Comparison of ENCODE assay signal across 1 cellular context in the genomic region with DNA sequence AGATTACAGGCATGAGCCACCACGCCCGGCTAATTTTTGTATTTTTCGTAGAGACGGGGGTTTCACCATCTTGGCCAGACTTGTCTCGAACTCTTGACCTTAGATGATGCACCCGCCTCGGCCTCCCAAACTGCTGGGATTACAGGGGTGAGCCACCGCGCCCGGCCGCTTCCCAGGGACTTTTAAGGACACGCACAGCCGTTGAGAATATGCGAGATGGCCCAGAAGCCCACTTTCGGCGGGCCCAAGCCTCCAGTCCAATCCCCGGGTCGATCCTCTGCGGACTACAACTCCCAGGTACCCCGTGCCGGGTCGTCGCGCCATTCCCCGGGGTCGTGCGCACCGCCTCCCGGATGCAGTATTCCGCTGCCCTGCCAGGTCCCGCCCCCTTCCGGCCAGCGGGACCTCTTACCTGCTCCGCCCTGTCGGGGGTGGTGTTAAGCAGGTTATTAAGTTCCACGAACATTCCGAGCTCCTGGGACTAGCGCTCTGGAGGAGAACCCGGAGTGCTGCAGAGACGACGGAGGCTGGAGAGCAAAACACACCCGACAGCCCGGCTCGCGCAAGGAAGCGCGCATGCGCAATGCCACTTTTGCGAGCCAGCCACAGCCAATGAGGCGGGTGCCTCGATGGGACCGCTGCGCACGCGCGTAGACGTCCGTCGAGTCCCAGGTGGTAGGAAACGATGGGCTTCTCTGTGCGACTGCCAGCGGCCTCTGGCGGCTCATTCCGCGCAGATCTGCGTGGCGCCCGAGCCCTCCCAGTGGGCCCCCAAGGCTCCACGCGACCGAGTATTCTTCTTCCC.
TF ChIP-seq lines count a peak whose summit lies in the region.

A gene with protein sequence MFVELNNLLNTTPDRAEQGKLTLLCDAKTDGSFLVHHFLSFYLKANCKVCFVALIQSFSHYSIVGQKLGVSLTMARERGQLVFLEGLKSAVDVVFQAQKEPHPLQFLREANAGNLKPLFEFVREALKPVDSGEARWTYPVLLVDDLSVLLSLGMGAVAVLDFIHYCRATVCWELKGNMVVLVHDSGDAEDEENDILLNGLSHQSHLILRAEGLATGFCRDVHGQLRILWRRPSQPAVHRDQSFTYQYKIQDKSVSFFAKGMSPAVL (minus strand): TSS at position 588 of the 805 bp plus-strand sequence. CDS start 122 bp downstream, at position 466.

TF ChIP-seq in K562, 482 proteins besides CTCF, POLR2A, EP300 and RAD21 (continued from another document and continues in another):
- TF ChIP-seq, protein P1, sequence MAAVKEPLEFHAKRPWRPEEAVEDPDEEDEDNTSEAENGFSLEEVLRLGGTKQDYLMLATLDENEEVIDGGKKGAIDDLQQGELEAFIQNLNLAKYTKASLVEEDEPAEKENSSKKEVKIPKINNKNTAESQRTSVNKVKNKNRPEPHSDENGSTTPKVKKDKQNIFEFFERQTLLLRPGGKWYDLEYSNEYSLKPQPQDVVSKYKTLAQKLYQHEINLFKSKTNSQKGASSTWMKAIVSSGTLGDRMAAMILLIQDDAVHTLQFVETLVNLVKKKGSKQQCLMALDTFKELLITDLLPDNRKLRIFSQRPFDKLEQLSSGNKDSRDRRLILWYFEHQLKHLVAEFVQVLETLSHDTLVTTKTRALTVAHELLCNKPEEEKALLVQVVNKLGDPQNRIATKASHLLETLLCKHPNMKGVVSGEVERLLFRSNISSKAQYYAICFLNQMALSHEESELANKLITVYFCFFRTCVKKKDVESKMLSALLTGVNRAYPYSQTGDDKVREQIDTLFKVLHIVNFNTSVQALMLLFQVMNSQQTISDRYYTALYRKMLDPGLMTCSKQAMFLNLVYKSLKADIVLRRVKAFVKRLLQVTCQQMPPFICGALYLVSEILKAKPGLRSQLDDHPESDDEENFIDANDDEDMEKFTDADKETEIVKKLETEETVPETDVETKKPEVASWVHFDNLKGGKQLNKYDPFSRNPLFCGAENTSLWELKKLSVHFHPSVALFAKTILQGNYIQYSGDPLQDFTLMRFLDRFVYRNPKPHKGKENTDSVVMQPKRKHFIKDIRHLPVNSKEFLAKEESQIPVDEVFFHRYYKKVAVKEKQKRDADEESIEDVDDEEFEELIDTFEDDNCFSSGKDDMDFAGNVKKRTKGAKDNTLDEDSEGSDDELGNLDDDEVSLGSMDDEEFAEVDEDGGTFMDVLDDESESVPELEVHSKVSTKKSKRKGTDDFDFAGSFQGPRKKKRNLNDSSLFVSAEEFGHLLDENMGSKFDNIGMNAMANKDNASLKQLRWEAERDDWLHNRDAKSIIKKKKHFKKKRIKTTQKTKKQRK (IDR thresholded peaks at IDR 0.05; ENCODE audit: borderline replicate concordance, low read depth, low read length), result peak; percentile 40; the same call in 1 of the 2 replicates
- TF ChIP-seq ZNF507 (tag; conservative IDR thresholded peaks at IDR 0.05) (no peak), CCAR2 (IDR thresholded peaks at IDR 0.05; ENCODE audit: low read depth, low read length) (no peak), ZNF695 (CRISPR knock-in tag; IDR thresholded peaks at IDR 0.05) (no peak), MTA2 (IDR thresholded peaks at IDR 0.05; ENCODE audit: low read depth) (peak; percentile 5; the same call in 1 of the 2 replicates), ZSCAN32 (CRISPR knock-in tag; IDR thresholded peaks at IDR 0.05) (no peak), ZNF253 (CRISPR knock-in tag; conservative IDR thresholded peaks at IDR 0.05) (no peak), SUPT5H (IDR thresholded peaks at IDR 0.05) (peak; percentile 93), ZBTB17 (CRISPR knock-in tag; IDR thresholded peaks at IDR 0.05) (peak; percentile 29; the same call in 1 of the 2 replicates), ZNF12 (CRISPR knock-in tag; IDR thresholded peaks at IDR 0.05) (no peak)
- TF ChIP-seq, protein P2, sequence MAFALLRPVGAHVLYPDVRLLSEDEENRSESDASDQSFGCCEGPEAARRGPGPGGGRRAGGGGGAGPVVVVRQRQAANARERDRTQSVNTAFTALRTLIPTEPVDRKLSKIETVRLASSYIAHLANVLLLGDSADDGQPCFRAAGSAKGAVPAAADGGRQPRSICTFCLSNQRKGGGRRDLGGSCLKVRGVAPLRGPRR (CRISPR knock-in tag; IDR thresholded peaks at IDR 0.05), result no peak
- TF ChIP-seq, protein P3, sequence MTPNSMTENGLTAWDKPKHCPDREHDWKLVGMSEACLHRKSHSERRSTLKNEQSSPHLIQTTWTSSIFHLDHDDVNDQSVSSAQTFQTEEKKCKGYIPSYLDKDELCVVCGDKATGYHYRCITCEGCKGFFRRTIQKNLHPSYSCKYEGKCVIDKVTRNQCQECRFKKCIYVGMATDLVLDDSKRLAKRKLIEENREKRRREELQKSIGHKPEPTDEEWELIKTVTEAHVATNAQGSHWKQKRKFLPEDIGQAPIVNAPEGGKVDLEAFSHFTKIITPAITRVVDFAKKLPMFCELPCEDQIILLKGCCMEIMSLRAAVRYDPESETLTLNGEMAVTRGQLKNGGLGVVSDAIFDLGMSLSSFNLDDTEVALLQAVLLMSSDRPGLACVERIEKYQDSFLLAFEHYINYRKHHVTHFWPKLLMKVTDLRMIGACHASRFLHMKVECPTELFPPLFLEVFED (CRISPR knock-in tag; conservative IDR thresholded peaks at IDR 0.05), result no peak; the same call in 1 of the 2 replicates
- TF ChIP-seq, protein P4, sequence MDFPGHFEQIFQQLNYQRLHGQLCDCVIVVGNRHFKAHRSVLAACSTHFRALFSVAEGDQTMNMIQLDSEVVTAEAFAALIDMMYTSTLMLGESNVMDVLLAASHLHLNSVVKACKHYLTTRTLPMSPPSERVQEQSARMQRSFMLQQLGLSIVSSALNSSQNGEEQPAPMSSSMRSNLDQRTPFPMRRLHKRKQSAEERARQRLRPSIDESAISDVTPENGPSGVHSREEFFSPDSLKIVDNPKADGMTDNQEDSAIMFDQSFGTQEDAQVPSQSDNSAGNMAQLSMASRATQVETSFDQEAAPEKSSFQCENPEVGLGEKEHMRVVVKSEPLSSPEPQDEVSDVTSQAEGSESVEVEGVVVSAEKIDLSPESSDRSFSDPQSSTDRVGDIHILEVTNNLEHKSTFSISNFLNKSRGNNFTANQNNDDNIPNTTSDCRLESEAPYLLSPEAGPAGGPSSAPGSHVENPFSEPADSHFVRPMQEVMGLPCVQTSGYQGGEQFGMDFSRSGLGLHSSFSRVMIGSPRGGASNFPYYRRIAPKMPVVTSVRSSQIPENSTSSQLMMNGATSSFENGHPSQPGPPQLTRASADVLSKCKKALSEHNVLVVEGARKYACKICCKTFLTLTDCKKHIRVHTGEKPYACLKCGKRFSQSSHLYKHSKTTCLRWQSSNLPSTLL (IDR thresholded peaks at IDR 0.05), result no peak
- TF ChIP-seq, protein P5, sequence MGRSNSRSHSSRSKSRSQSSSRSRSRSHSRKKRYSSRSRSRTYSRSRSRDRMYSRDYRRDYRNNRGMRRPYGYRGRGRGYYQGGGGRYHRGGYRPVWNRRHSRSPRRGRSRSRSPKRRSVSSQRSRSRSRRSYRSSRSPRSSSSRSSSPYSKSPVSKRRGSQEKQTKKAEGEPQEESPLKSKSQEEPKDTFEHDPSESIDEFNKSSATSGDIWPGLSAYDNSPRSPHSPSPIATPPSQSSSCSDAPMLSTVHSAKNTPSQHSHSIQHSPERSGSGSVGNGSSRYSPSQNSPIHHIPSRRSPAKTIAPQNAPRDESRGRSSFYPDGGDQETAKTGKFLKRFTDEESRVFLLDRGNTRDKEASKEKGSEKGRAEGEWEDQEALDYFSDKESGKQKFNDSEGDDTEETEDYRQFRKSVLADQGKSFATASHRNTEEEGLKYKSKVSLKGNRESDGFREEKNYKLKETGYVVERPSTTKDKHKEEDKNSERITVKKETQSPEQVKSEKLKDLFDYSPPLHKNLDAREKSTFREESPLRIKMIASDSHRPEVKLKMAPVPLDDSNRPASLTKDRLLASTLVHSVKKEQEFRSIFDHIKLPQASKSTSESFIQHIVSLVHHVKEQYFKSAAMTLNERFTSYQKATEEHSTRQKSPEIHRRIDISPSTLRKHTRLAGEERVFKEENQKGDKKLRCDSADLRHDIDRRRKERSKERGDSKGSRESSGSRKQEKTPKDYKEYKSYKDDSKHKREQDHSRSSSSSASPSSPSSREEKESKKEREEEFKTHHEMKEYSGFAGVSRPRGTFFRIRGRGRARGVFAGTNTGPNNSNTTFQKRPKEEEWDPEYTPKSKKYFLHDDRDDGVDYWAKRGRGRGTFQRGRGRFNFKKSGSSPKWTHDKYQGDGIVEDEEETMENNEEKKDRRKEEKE (IDR thresholded peaks at IDR 0.05; ENCODE audit: borderline replicate concordance in 1 of 2, control insufficient read depth in 1 of 2, low read depth in 2 of 2, low read length in 1 of 2), result peak in 1 of 2 experiments; percentile 67; a peak in 1 of 4 replicates
- TF ChIP-seq, protein P6, sequence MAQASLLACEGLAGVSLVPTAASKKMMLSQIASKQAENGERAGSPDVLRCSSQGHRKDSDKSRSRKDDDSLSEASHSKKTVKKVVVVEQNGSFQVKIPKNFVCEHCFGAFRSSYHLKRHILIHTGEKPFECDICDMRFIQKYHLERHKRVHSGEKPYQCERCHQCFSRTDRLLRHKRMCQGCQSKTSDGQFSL (CRISPR knock-in tag; IDR thresholded peaks at IDR 0.05), result no peak
- TF ChIP-seq, protein P6 (tag; IDR thresholded peaks at IDR 0.05), result no peak
- TF ChIP-seq, protein P7, sequence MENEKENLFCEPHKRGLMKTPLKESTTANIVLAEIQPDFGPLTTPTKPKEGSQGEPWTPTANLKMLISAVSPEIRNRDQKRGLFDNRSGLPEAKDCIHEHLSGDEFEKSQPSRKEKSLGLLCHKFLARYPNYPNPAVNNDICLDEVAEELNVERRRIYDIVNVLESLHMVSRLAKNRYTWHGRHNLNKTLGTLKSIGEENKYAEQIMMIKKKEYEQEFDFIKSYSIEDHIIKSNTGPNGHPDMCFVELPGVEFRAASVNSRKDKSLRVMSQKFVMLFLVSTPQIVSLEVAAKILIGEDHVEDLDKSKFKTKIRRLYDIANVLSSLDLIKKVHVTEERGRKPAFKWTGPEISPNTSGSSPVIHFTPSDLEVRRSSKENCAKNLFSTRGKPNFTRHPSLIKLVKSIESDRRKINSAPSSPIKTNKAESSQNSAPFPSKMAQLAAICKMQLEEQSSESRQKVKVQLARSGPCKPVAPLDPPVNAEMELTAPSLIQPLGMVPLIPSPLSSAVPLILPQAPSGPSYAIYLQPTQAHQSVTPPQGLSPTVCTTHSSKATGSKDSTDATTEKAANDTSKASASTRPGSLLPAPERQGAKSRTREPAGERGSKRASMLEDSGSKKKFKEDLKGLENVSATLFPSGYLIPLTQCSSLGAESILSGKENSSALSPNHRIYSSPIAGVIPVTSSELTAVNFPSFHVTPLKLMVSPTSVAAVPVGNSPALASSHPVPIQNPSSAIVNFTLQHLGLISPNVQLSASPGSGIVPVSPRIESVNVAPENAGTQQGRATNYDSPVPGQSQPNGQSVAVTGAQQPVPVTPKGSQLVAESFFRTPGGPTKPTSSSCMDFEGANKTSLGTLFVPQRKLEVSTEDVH (IDR thresholded peaks at IDR 0.05; ENCODE audit: low read depth, partially characterized antibody), result peak; percentile 87
- TF ChIP-seq, protein P8, sequence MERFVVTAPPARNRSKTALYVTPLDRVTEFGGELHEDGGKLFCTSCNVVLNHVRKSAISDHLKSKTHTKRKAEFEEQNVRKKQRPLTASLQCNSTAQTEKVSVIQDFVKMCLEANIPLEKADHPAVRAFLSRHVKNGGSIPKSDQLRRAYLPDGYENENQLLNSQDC (CRISPR knock-in tag; IDR thresholded peaks at IDR 0.05), result no peak
- TF ChIP-seq, protein P9, sequence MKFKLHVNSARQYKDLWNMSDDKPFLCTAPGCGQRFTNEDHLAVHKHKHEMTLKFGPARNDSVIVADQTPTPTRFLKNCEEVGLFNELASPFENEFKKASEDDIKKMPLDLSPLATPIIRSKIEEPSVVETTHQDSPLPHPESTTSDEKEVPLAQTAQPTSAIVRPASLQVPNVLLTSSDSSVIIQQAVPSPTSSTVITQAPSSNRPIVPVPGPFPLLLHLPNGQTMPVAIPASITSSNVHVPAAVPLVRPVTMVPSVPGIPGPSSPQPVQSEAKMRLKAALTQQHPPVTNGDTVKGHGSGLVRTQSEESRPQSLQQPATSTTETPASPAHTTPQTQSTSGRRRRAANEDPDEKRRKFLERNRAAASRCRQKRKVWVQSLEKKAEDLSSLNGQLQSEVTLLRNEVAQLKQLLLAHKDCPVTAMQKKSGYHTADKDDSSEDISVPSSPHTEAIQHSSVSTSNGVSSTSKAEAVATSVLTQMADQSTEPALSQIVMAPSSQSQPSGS (CRISPR knock-in tag; IDR thresholded peaks at IDR 0.05), result no peak
- TF ChIP-seq, protein P10, sequence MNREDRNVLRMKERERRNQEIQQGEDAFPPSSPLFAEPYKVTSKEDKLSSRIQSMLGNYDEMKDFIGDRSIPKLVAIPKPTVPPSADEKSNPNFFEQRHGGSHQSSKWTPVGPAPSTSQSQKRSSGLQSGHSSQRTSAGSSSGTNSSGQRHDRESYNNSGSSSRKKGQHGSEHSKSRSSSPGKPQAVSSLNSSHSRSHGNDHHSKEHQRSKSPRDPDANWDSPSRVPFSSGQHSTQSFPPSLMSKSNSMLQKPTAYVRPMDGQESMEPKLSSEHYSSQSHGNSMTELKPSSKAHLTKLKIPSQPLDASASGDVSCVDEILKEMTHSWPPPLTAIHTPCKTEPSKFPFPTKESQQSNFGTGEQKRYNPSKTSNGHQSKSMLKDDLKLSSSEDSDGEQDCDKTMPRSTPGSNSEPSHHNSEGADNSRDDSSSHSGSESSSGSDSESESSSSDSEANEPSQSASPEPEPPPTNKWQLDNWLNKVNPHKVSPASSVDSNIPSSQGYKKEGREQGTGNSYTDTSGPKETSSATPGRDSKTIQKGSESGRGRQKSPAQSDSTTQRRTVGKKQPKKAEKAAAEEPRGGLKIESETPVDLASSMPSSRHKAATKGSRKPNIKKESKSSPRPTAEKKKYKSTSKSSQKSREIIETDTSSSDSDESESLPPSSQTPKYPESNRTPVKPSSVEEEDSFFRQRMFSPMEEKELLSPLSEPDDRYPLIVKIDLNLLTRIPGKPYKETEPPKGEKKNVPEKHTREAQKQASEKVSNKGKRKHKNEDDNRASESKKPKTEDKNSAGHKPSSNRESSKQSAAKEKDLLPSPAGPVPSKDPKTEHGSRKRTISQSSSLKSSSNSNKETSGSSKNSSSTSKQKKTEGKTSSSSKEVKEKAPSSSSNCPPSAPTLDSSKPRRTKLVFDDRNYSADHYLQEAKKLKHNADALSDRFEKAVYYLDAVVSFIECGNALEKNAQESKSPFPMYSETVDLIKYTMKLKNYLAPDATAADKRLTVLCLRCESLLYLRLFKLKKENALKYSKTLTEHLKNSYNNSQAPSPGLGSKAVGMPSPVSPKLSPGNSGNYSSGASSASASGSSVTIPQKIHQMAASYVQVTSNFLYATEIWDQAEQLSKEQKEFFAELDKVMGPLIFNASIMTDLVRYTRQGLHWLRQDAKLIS (CRISPR knock-in tag; IDR thresholded peaks at IDR 0.05), result peak; percentile 73; the same call in 1 of the 2 replicates
- TF ChIP-seq, protein P11, sequence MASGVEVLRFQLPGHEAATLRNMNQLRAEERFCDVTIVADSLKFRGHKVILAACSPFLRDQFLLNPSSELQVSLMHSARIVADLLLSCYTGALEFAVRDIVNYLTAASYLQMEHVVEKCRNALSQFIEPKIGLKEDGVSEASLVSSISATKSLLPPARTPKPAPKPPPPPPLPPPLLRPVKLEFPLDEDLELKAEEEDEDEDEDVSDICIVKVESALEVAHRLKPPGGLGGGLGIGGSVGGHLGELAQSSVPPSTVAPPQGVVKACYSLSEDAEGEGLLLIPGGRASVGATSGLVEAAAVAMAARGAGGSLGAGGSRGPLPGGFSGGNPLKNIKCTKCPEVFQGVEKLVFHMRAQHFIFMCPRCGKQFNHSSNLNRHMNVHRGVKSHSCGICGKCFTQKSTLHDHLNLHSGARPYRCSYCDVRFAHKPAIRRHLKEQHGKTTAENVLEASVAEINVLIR (CRISPR knock-in tag; IDR thresholded peaks at IDR 0.05), result peak; percentile 55; the same call in 1 of the 2 replicates
